1 cellular context compared by ENCODE assay signal in genomic region chr12:67651380-67651695, GRCh38.
TF ChIP-seq lines count a peak whose summit lies in the region.

No MANE protein-coding gene starts in this region.

TF ChIP-seq in HEK293T, 16 proteins besides CTCF, POLR2A, EP300 and RAD21 (continued from another document):
- TF ChIP-seq ELF4 (IDR thresholded peaks at IDR 0.05) (no peak), FOXA1 (IDR thresholded peaks at IDR 0.05) (no peak), L3MBTL2 (conservative IDR thresholded peaks at IDR 0.05) (no peak), CTBP1 (IDR thresholded peaks at IDR 0.05; ENCODE audit: borderline replicate concordance) (no peak), HDGF (IDR thresholded peaks at IDR 0.05; ENCODE audit: borderline replicate concordance) (no peak), ARNT (IDR thresholded peaks at IDR 0.05) (no peak), ZNF384 (IDR thresholded peaks at IDR 0.05) (no peak), BHLHE40 (IDR thresholded peaks at IDR 0.05; ENCODE audit: borderline replicate concordance) (no peak)
